Comparison of ENCODE assay signal across 16 cellular contexts in genomic region chr1:228272331-228272791, GRCh38.
"Had no signal": no experiment of that assay in that cellular context is flagged by ENCODE, and none has a peak within 500 bp of the region (broad histone marks: within the 10 kb centered on the region; RNA-seq: fewer than 3 reads in every experiment).

No MANE protein-coding gene starts in this region.

- H3K9me3 ChIP-seq: esophagus muscularis mucosa, lower lobe of right lung, SJSA1, suprapubic skin had no signal

- H3K27me3 ChIP-seq: esophagus muscularis mucosa, suprapubic skin had no signal

- H3K27ac Mint-ChIP-seq: activated CD4-positive, alpha-beta T cell treated with anti-CD3 and anti-CD28 coated beads, Interleukin-2, amount 10 ng/mL, durations not matched to agents 24 days and 14 days; activated naive CD8-positive, alpha-beta T cell treated with anti-CD3 and anti-CD28 coated beads, Interleukin-2, amount 50 U/mL, for 24 hours; mesothelial cell of epicardium; stimulated activated naive CD8-positive, alpha-beta T cell treated with anti-CD3 and anti-CD28 coated beads, Interleukin-15, Interleukin-2, amounts not matched to agents 100 ng/mL and 50 ng/mL, for 24 hours; T-helper 2 cell treated with Interferon-gamma antibody and Interleukin-4, amounts not matched to agents 5 μg/mL and 100 μg/mL, for 36 hours had no signal

- ATAC-seq: activated naive CD8-positive, alpha-beta T cell treated with anti-CD3 and anti-CD28 coated beads, Interleukin-2, amount 50 U/mL, for 24 hours; lower lobe of right lung had no signal

- FAIRE-seq: endometrium had no signal

- DNase-seq: activated CD4-positive, alpha-beta T cell treated with anti-CD3 and anti-CD28 coated beads, Interleukin-2, amount 10 ng/mL, durations not matched to agents 24 days and 14 days; activated CD4-positive, CD25-positive, alpha-beta regulatory T cell; activated CD8-positive, alpha-beta memory T cell treated with anti-CD3 and anti-CD28 coated beads, Interleukin-2, amount 50 U/mL, for 48 hours; activated naive CD4-positive, alpha-beta T cell treated with Interleukin-2 at 50 U/mL for 16 hours; activated naive CD8-positive, alpha-beta T cell treated with anti-CD3 and anti-CD28 coated beads, Interleukin-2, amount 50 U/mL, for 24 hours; aorta; hippocampal formation had no signal

- H3K4me3 Mint-ChIP-seq: activated CD4-positive, alpha-beta T cell treated with anti-CD3 and anti-CD28 coated beads, Interleukin-2, amount 10 ng/mL, durations not matched to agents 24 days and 14 days; activated naive CD8-positive, alpha-beta T cell treated with anti-CD3 and anti-CD28 coated beads, Interleukin-2, amount 50 U/mL, for 24 hours; mesothelial cell of epicardium; stimulated activated naive CD8-positive, alpha-beta T cell treated with anti-CD3 and anti-CD28 coated beads, Interleukin-15, Interleukin-2, amounts not matched to agents 100 ng/mL and 50 ng/mL, for 24 hours; T-helper 2 cell treated with Interferon-gamma antibody and Interleukin-4, amounts not matched to agents 5 μg/mL and 100 μg/mL, for 36 hours had no signal

- H3K4me3 ChIP-seq: dorsolateral prefrontal cortex, esophagus muscularis mucosa, lower lobe of right lung, SJSA1, suprapubic skin had no signal

- H3K9me3 Mint-ChIP-seq: activated CD4-positive, alpha-beta T cell treated with anti-CD3 and anti-CD28 coated beads, Interleukin-2, amount 10 ng/mL, durations not matched to agents 24 days and 14 days; activated naive CD8-positive, alpha-beta T cell treated with anti-CD3 and anti-CD28 coated beads, Interleukin-2, amount 50 U/mL, for 24 hours; mesothelial cell of epicardium; stimulated activated naive CD8-positive, alpha-beta T cell treated with anti-CD3 and anti-CD28 coated beads, Interleukin-15, Interleukin-2, amounts not matched to agents 100 ng/mL and 50 ng/mL, for 24 hours; T-helper 2 cell treated with Interferon-gamma antibody and Interleukin-4, amounts not matched to agents 5 μg/mL and 100 μg/mL, for 36 hours had no signal

- H3K27me3 Mint-ChIP-seq: activated CD4-positive, alpha-beta T cell treated with anti-CD3 and anti-CD28 coated beads, Interleukin-2, amount 10 ng/mL, durations not matched to agents 24 days and 14 days; activated naive CD8-positive, alpha-beta T cell treated with anti-CD3 and anti-CD28 coated beads, Interleukin-2, amount 50 U/mL, for 24 hours; stimulated activated naive CD8-positive, alpha-beta T cell treated with anti-CD3 and anti-CD28 coated beads, Interleukin-15, Interleukin-2, amounts not matched to agents 100 ng/mL and 50 ng/mL, for 24 hours had no signal

- H3K27ac ChIP-seq: dorsolateral prefrontal cortex, esophagus muscularis mucosa, lower lobe of right lung, SJSA1, suprapubic skin had no signal

- H3K36me3 ChIP-seq: SJSA1 had no signal
